ENCODE assay signal across 8 cellular contexts in the genomic region with DNA sequence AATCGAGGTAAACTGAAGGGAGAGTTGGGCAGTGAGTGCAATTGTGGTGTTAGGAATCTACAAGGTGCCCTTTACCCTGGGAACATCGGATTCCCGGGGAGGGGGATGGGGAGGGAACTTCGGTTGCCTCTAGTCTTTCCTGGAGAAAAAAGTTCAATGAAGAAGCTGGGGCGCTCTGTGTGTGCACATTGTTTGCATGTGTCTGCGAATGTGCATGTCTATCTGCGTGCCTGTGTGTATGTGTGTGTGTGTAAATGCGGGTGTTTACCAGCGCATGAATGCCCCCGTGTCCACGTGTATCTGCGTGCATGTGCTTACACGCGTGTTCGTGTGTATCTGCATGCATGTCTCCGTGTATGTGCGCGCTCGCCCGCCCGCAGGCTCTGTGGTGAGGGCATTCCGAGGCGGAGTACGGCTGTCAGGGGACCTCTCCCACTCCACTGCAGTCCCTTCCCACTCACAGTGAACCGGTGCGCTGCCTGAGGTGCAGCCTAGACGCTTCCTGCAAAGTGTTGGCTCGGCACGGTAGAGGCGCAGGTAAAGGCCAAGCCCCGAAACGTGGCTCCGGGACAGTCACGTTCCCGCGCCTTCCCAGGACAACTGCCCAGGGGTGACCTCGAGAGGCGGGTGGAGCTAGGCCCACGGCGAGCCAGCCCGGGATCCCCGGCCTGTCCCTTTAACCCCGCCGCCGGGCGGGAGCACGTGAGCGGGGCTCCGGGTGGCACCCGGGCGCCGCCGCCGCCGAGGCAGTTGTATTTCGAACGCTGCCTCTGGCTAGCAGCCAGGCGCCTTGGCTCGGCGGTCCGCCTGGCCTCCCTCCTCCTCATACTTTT. TPM values are rescaled to one million over a fixed set of nuclear protein-coding genes. Genes with fewer than 3 reads are reported as not detected.
DNase-seq lines count a peak whose midpoint lies in the region; ATAC-seq and TF ChIP-seq lines count a peak whose summit lies in the region.

No MANE protein-coding gene starts in this region.

- WGBS in lung, 2 donors, result 1 to 2% methylated on average over 60 to 61 of the region's 61 CpGs

- H3K27ac ChIP-seq in Peyer's patch (peak overlapping the region in 2 of 4 donors; percentile 55 to 59), duodenal mucosa (ENCODE audit: low read depth, low read length) (peak overlapping the region; percentile 32), lung (ENCODE audit: low read depth in 1 of 2, low read length in 1 of 2) (no peak overlapping the region)

- H3K27me3 Mint-ChIP-seq in type B pancreatic cell, result peaks cover 30% of the 10 kb centered on the region

- H3K9me3 ChIP-seq in Peyer's patch, result no peaks in the 10 kb centered on the region
- H3K9me3 ChIP-seq in duodenal mucosa (ENCODE audit: control insufficient read depth in 1 of 2, low read length in 2 of 2), result no peaks in the 10 kb centered on the region
- H3K9me3 ChIP-seq in lung (ENCODE audit: control insufficient read depth in 2 of 2, insufficient read depth in 1 of 2, low read length in 1 of 2), result peaks cover 0 to 8% of the 10 kb centered on the region in 2 donors

- peak; percentile 17 for ATAC-seq in lung (ENCODE audit: insufficient read depth, low FRiP score)

- H3K4me3 ChIP-seq in Peyer's patch (peak overlapping the region; percentile 34 to 79 (median 58)), duodenal mucosa (ENCODE audit: low read depth in 1 of 2, low read length in 2 of 2) (peak overlapping the region; percentile 76 to 79), lung (peak overlapping the region; percentile 1)

- H3K36me3 Mint-ChIP-seq in type B pancreatic cell, result peaks cover 17% of the 10 kb centered on the region

- peaks cover 0 to 16% of the 10 kb centered on the region in 2 donors for H3K27me3 ChIP-seq in Peyer's patch
- peaks cover 13 to 18% of the 10 kb centered on the region in 2 donors for H3K27me3 ChIP-seq in duodenal mucosa (ENCODE audit: control insufficient read depth in 1 of 2, insufficient read depth in 2 of 2, low read length in 2 of 2)
- peaks cover 11% of the 10 kb centered on the region for H3K27me3 ChIP-seq in lung (ENCODE audit: control insufficient read depth, insufficient read depth)

- peaks cover 0 to 19% (median 0%) of the 10 kb centered on the region in 4 donors for H3K4me1 ChIP-seq in Peyer's patch
- peaks cover 7 to 11% of the 10 kb centered on the region in 2 donors for H3K4me1 ChIP-seq in duodenal mucosa (ENCODE audit: control insufficient read depth in 1 of 2, insufficient read depth in 2 of 2, low read length in 2 of 2)
- H3K4me1 ChIP-seq in lung (ENCODE audit: control insufficient read depth in 2 of 2, insufficient read depth in 2 of 2, low read length in 2 of 2), result peaks cover 0 to 20% of the 10 kb centered on the region in 2 donors

- TF ChIP-seq POLR2A in Peyer's patch (IDR thresholded peaks at IDR 0.05), result no peak

- peak; percentile 2 for DNase-seq in stimulated activated CD4-positive, alpha-beta T cell treated with anti-CD3 and anti-CD28 coated beads, Interleukin-12 subunit alpha, Interleukin-12 subunit beta, amount 100 ng/mL, for 4 hours
- no peak for DNase-seq in stimulated activated CD4-positive, alpha-beta T cell treated with anti-CD3 and anti-CD28 coated beads, Interleukin-4, amount 100 ng/mL, for 24 hours
- DNase-seq in Peyer's patch (peak in 2 of 3 donors; percentile 68 to 83), lung (ENCODE audit: low spot score) (no peak), type B pancreatic cell (ENCODE audit: extremely low spot score, unreplicated experiment) (peak; percentile 81), inferior parietal cortex (ENCODE audit: extremely low spot score) (no peak), NOMO-1 treated with dmso at 0.1 percent for 144 hours (lab: John Stamatoyannopoulos, UW; ENCODE audit: unreplicated experiment) (no peak)

- TF ChIP-seq CTCF in Peyer's patch (IDR thresholded peaks at IDR 0.05) (no peak), lung (IDR thresholded peaks at IDR 0.05; ENCODE audit: control extremely low read depth, extremely low read depth) (no peak), type B pancreatic cell (conservative IDR thresholded peaks at IDR 0.05) (no peak)

- peak overlapping the region; percentile 23 to 60 for H3K9ac ChIP-seq in duodenal mucosa (ENCODE audit: low read depth in 1 of 2, low read length in 2 of 2)

- peak overlapping the region; percentile 91 for H3K27ac Mint-ChIP-seq in type B pancreatic cell

- H3K4me3 Mint-ChIP-seq in type B pancreatic cell, result peak overlapping the region; percentile 95

- H3K4me1 Mint-ChIP-seq in type B pancreatic cell (ENCODE audit: unreplicated experiment), result peaks cover 28% of the 10 kb centered on the region

- peaks cover 6% of the 10 kb centered on the region for H3K9me3 Mint-ChIP-seq in type B pancreatic cell

- no peaks in the 10 kb centered on the region for H3K36me3 ChIP-seq in Peyer's patch
- no peaks in the 10 kb centered on the region for H3K36me3 ChIP-seq in duodenal mucosa (ENCODE audit: control insufficient read depth in 1 of 2, insufficient read depth in 2 of 2, low read length in 2 of 2)
- no peaks in the 10 kb centered on the region for H3K36me3 ChIP-seq in lung (ENCODE audit: control insufficient read depth in 2 of 2, insufficient read depth in 2 of 2, low read length in 2 of 2)

RNA-seq across cellular contexts. Expression of gene HMGA2, which starts 0.6 kb away (rescaled TPM):
- 1 to 10 TPM; 1.7 to 6.8 (median 4.2) TPM for total RNA-seq in Peyer's patch
- total RNA-seq in lung, result 1 to 10 TPM; 1.1 to 4.5 TPM
- polyA plus RNA-seq in lung, result under 1 TPM; 0.19 to 0.20 TPM
- total RNA-seq in type B pancreatic cell (ENCODE audit: low replicate concordance), result 31.1 and 247 TPM in 2 replicates

Comparison
In these comparisons a context has a peak if more than half of its experiments do, and no peak if none do; other contexts are left out.
1. DNase-seq: peak in stimulated activated CD4-positive, alpha-beta T cell treated with anti-CD3 and anti-CD28 coated beads, Interleukin-12 subunit alpha, Interleukin-12 subunit beta, amount 100 ng/mL, for 4 hours (single experiment), Peyer's patch (2 of 3) and type B pancreatic cell (single experiment); none in stimulated activated CD4-positive, alpha-beta T cell treated with anti-CD3 and anti-CD28 coated beads, Interleukin-4, amount 100 ng/mL, for 24 hours (single experiment), lung (single experiment), inferior parietal cortex (single experiment) and NOMO-1 treated with dmso at 0.1 percent for 144 hours (single experiment).
2. H3K4me3 ChIP-seq: peak in every context shown above with its lines; median percentile 78 in duodenal mucosa; 58 in Peyer's patch; 1 in lung.